8 cellular contexts compared by ENCODE assay signal in genomic region chr12:31896514-31897039, GRCh38.
A peak's percentile ranks its signal among the peaks of the same experiment; 100 is the strongest.
DNase-seq lines count a peak whose midpoint lies in the region; ATAC-seq and TF ChIP-seq lines count a peak whose summit lies in the region.

No MANE protein-coding gene starts in this region.

- peak overlapping the region; percentile 96 for H3K27ac Mint-ChIP-seq in stimulated activated naive B cell treated with anti-CD40 and anti-IgM and Interleukin-4, amounts not matched to agents 10 μg/mL and 1 μg/mL and 100 μg/mL, for 72 hours

- intact Hi-C loops in lower lobe of right lung (cut with DNase I): no loop called here

- CTCF ChIA-PET in HEK293T (lab: Yijun Ruan, JAX): no interaction called here

- H3K4me3 Mint-ChIP-seq in stimulated activated naive B cell treated with anti-CD40 and anti-IgM and Interleukin-4, amounts not matched to agents 10 μg/mL and 1 μg/mL and 100 μg/mL, for 72 hours: peak overlapping the region; percentile 71 to 74

- no peaks in the 10 kb centered on the region for H3K27me3 ChIP-seq in lower lobe of right lung (ENCODE audit: low read depth)

- ATAC-seq in GM18511 (IDR thresholded peaks at IDR 0.05; ENCODE audit: unreplicated experiment) (peak; percentile 99), HG02884 (IDR thresholded peaks at IDR 0.05; ENCODE audit: unreplicated experiment) (peak; percentile 98), lower lobe of right lung (peak; percentile 83 to 90)
- peak; percentile 94 to 97 for ATAC-seq in stimulated activated naive B cell treated with anti-CD40 and anti-IgM and Interleukin-4, amounts not matched to agents 10 μg/mL and 1 μg/mL and 100 μg/mL, for 72 hours (replicated peaks)

- peak overlapping the region; percentile 68 for H3K27ac ChIP-seq in lower lobe of right lung

- H3K4me1 Mint-ChIP-seq in stimulated activated naive B cell treated with anti-CD40 and anti-IgM and Interleukin-4, amounts not matched to agents 10 μg/mL and 1 μg/mL and 100 μg/mL, for 72 hours: peaks cover 32 to 58% of the 10 kb centered on the region in 2 donors

- H3K4me3 ChIP-seq in lower lobe of right lung: no peak overlapping the region

- peaks cover 25% of the 10 kb centered on the region for H3K4me1 ChIP-seq in lower lobe of right lung

- H3K36me3 ChIP-seq in lower lobe of right lung: no peaks in the 10 kb centered on the region

- no peaks in the 10 kb centered on the region for H3K27me3 Mint-ChIP-seq in stimulated activated naive B cell treated with anti-CD40 and anti-IgM and Interleukin-4, amounts not matched to agents 10 μg/mL and 1 μg/mL and 100 μg/mL, for 72 hours

- H3K9me3 ChIP-seq in lower lobe of right lung: no peaks in the 10 kb centered on the region

- POLR2A ChIA-PET in HEK293T (lab: Yijun Ruan, JAX): no interaction called here

- H3K9me3 Mint-ChIP-seq in stimulated activated naive B cell treated with anti-CD40 and anti-IgM and Interleukin-4, amounts not matched to agents 10 μg/mL and 1 μg/mL and 100 μg/mL, for 72 hours: peaks cover 30 to 33% of the 10 kb centered on the region in 2 donors

- TF ChIP-seq CTCF in lower lobe of right lung (IDR thresholded peaks at IDR 0.05): no peak

- H3K36me3 Mint-ChIP-seq in stimulated activated naive B cell treated with anti-CD40 and anti-IgM and Interleukin-4, amounts not matched to agents 10 μg/mL and 1 μg/mL and 100 μg/mL, for 72 hours: peaks cover 39 to 56% of the 10 kb centered on the region in 2 donors

- peak; percentile 90 for DNase-seq in RPMI7951 (ENCODE audit: low read depth)
- peak; percentile 5 to 54 (median 34) for DNase-seq in activated naive CD4-positive, alpha-beta T cell (lab: John Stamatoyannopoulos, UW)
- no peak for DNase-seq in lower lobe of right lung
- peak; percentile 92 for DNase-seq in stimulated activated naive B cell treated with anti-CD40 and anti-IgM and Interleukin-4, amounts not matched to agents 10 μg/mL and 1 μg/mL and 100 μg/mL, for 72 hours
- no peak for DNase-seq in DMS153 (lab: John Stamatoyannopoulos, UW)
- no peak for DNase-seq in HEK293T (ENCODE audit: extremely low spot score)

TF ChIP-seq in HEK293T, 16 proteins besides CTCF, POLR2A, EP300 and RAD21:
- TF ChIP-seq ARNT (IDR thresholded peaks at IDR 0.05) (no peak), SUZ12 (IDR thresholded peaks at IDR 0.05) (no peak), NFRKB (IDR thresholded peaks at IDR 0.05) (no peak), BHLHE40 (IDR thresholded peaks at IDR 0.05; ENCODE audit: borderline replicate concordance) (no peak), SP1 (IDR thresholded peaks at IDR 0.05) (no peak), LEF1 (IDR thresholded peaks at IDR 0.05; ENCODE audit: borderline replicate concordance) (no peak), FOXM1 (IDR thresholded peaks at IDR 0.05; ENCODE audit: borderline replicate concordance) (no peak), FOXA1 (IDR thresholded peaks at IDR 0.05) (no peak), L3MBTL2 (conservative IDR thresholded peaks at IDR 0.05) (no peak), ELF4 (IDR thresholded peaks at IDR 0.05) (no peak), FOXK2 (IDR thresholded peaks at IDR 0.05) (no peak), ZNF384 (IDR thresholded peaks at IDR 0.05) (no peak), HDGF (IDR thresholded peaks at IDR 0.05; ENCODE audit: borderline replicate concordance) (no peak)

Comparison
In these comparisons a context has a peak if more than half of its experiments do, and no peak if none do; other contexts are left out.
1. DNase-seq: peak in RPMI7951 (single experiment), activated naive CD4-positive, alpha-beta T cell (4 of 4) and stimulated activated naive B cell treated with anti-CD40 and anti-IgM and Interleukin-4, amounts not matched to agents 10 μg/mL and 1 μg/mL and 100 μg/mL, for 72 hours (single experiment); none in lower lobe of right lung (single experiment), DMS153 (single experiment) and HEK293T (single experiment).
2. Peak in every context shown above with its lines, with median percentiles within 50 percentile points of each other: ATAC-seq.